ENCODE assay signal across 9 cellular contexts in genomic region chr15:76056931-76057330, GRCh38. TPM values are rescaled to one million over a fixed set of nuclear protein-coding genes. Genes with fewer than 3 reads are reported as not detected.
A peak's percentile ranks its signal among the peaks of the same experiment; 100 is the strongest.
DNase-seq lines count a peak whose midpoint lies in the region; ATAC-seq, FAIRE-seq and TF ChIP-seq lines count a peak whose summit lies in the region.
"Had no signal": no experiment of that assay in that cellular context is flagged by ENCODE, and none has a peak within 500 bp of the region (broad histone marks: within the 10 kb centered on the region; RNA-seq: fewer than 3 reads in every experiment).

No MANE protein-coding gene starts in this region.

- H3K9ac ChIP-seq in MM.1S (ENCODE audit: low read length), result no peak overlapping the region
- peak overlapping the region; percentile 48 for H3K9ac ChIP-seq in keratinocyte (ENCODE audit: control insufficient read depth, extremely low read depth, insufficient read depth, low read length)
- no peak overlapping the region for H3K9ac ChIP-seq in colonic mucosa (ENCODE audit: low read depth in 2 of 2, low read length in 2 of 2)
- H3K9ac ChIP-seq: parathyroid adenoma had no signal

- ATAC-seq in GM21619 (IDR thresholded peaks at IDR 0.05; ENCODE audit: unreplicated experiment), result peak; percentile 55

- H3K4me2 ChIP-seq in MM.1S (ENCODE audit: low read depth, low read length) (peak overlapping the region; percentile 63), keratinocyte (ENCODE audit: control insufficient read depth, extremely low read depth, insufficient read depth, low read depth, low read length) (peak overlapping the region; percentile 93)

- H3K27me3 ChIP-seq in MM.1S (replicated peaks; ENCODE audit: insufficient read depth, low read length) (0 out of 2 replicates have a peak, but pooled peaks cover 12% of the 10 kb centered on the region), keratinocyte (ENCODE audit: control insufficient read depth, extremely low read depth, insufficient read depth, low read length) (peaks cover 28% of the 10 kb centered on the region), right atrium auricular region (peaks cover 0 to 4% of the 10 kb centered on the region in 2 donors), colonic mucosa (peaks cover 23% of the 10 kb centered on the region)

- intact Hi-C loops in colonic mucosa (cut with DNase I), result loop anchor here (2.0 kb wide), 1 partner anchor 88 kb away; no protein-coding TSS in a partner anchor

- H3K36me3 ChIP-seq in MM.1S (replicated peaks; ENCODE audit: insufficient read depth, low read length) (no peaks in the 10 kb centered on the region), keratinocyte (ENCODE audit: control insufficient read depth in 2 of 2, extremely low read depth in 1 of 2, insufficient read depth in 2 of 2, low read length in 2 of 2) (no peaks in the 10 kb centered on the region), right atrium auricular region (no peaks in the 10 kb centered on the region), colonic mucosa (no peaks in the 10 kb centered on the region)

- H3F3A ChIP-seq in MM.1S (ENCODE audit: insufficient read depth, low read length), result peaks cover 42% of the 10 kb centered on the region

- H3K27ac ChIP-seq in MM.1S (ENCODE audit: low read length), result peak overlapping the region; percentile 58; the same call in 1 of the 2 replicates
- peak overlapping the region; percentile 34 for H3K27ac ChIP-seq in keratinocyte (ENCODE audit: control insufficient read depth, insufficient read depth, low read length)
- no peak overlapping the region for H3K27ac ChIP-seq in right atrium auricular region
- no peak overlapping the region for H3K27ac ChIP-seq in colonic mucosa
- H3K27ac ChIP-seq: parathyroid adenoma had no signal

- DNase-seq in GM12865 (ENCODE audit: low read depth) (peak; percentile 76), MM.1S (peak; percentile 63), keratinocyte (ENCODE audit: low read depth, low spot score) (no peak), right atrium auricular region (ENCODE audit: low spot score) (no peak), HuH-7 (ENCODE audit: low spot score) (no peak), GF-D8 (lab: John Stamatoyannopoulos, UW) (no peak), colonic mucosa (no peak)

- peak overlapping the region; percentile 27; the same call in 1 of the 2 replicates for H3K4me3 ChIP-seq in GM12865 (ENCODE audit: low read depth, low read length)
- H3K4me3 ChIP-seq in MM.1S (ENCODE audit: low read length), result peak overlapping the region; percentile 38
- H3K4me3 ChIP-seq in keratinocyte (ENCODE audit: control insufficient read depth in 2 of 3, extremely low read depth in 1 of 3, insufficient read depth in 2 of 3, low read depth in 1 of 3, low read length in 3 of 3), result peak overlapping the region in 2 of 3 experiments; percentile 65 to 69
- no peak overlapping the region for H3K4me3 ChIP-seq in right atrium auricular region
- H3K4me3 ChIP-seq in colonic mucosa, result no peak overlapping the region

- peak; percentile 23 for FAIRE-seq in keratinocyte (lab: Jason Lieb, UNC)

- H4K20me1 ChIP-seq in MM.1S (ENCODE audit: insufficient read depth, low read length) (no peaks in the 10 kb centered on the region), keratinocyte (ENCODE audit: control insufficient read depth, extremely low read depth, insufficient read depth, low read length) (no peaks in the 10 kb centered on the region)

- H2AFZ ChIP-seq in MM.1S (ENCODE audit: low read length), result 0 out of 2 replicates have a peak overlapping the region, but pooled peaks have one; percentile 28
- H2AFZ ChIP-seq in keratinocyte (ENCODE audit: control insufficient read depth, low read length), result no peak overlapping the region

- no peaks in the 10 kb centered on the region for H3K79me2 ChIP-seq in MM.1S (ENCODE audit: low read length)
- H3K79me2 ChIP-seq in keratinocyte (ENCODE audit: control insufficient read depth, insufficient read depth, low read length), result no peaks in the 10 kb centered on the region
- H3K79me2 ChIP-seq: parathyroid adenoma had no signal

- H3K9me3 ChIP-seq in MM.1S (replicated peaks; ENCODE audit: insufficient read depth, low read length), result no peaks in the 10 kb centered on the region
- H3K9me3 ChIP-seq in keratinocyte (ENCODE audit: control insufficient read depth, low read depth, low read length), result no peaks in the 10 kb centered on the region
- no peaks in the 10 kb centered on the region for H3K9me3 ChIP-seq in right atrium auricular region
- no peaks in the 10 kb centered on the region for H3K9me3 ChIP-seq in colonic mucosa

- H3K4me1 ChIP-seq in MM.1S (ENCODE audit: low read length) (peaks cover 18% of the 10 kb centered on the region), keratinocyte (ENCODE audit: control insufficient read depth, extremely low read depth, insufficient read depth, low read length) (peaks cover 17% of the 10 kb centered on the region), right atrium auricular region (peaks cover 0 to 20% of the 10 kb centered on the region in 2 donors), colonic mucosa (no peaks in the 10 kb centered on the region)
- H3K4me1 ChIP-seq: parathyroid adenoma had no signal

- no peaks in the 10 kb centered on the region for H3K9me1 ChIP-seq in keratinocyte (ENCODE audit: control insufficient read depth, extremely low read depth, insufficient read depth, low read length)

- dilution Hi-C loops in keratinocyte (cut with MboI; ENCODE audit: extremely low pct_ligation_motif_present, low sequenced_read_pairs), result no loop called here

- H3K9me2 ChIP-seq in MM.1S (replicated peaks; ENCODE audit: insufficient read depth, low read length), result no peaks in the 10 kb centered on the region

- no peak for TF ChIP-seq CTCF in GM12865 (IDR thresholded peaks at IDR 0.05; ENCODE audit: insufficient read depth, low read depth, low read length, missing control alignments)
- no peak for TF ChIP-seq CTCF in MM.1S (IDR thresholded peaks at IDR 0.05; ENCODE audit: low read length)
- TF ChIP-seq CTCF in keratinocyte (optimal IDR thresholded peaks at IDR 0.05 in 1 of 3, IDR thresholded peaks at IDR 0.05 in 1 of 3, conservative IDR thresholded peaks at IDR 0.05 in 1 of 3; ENCODE audit: extremely low read depth in 1 of 3, insufficient read depth in 2 of 3, low read length in 3 of 3), result no peak
- TF ChIP-seq CTCF in right atrium auricular region (IDR thresholded peaks at IDR 0.05), result no peak
- TF ChIP-seq CTCF in colonic mucosa (IDR thresholded peaks at IDR 0.05), result no peak

RNA-seq across cellular contexts. Expression of gene TMEM266, which starts 2.9 kb away (rescaled TPM):
- 0.02 to 0.35 TPM (median 0.03 TPM) in 3 replicates for polyA plus RNA-seq in keratinocyte
- 0.69 TPM for polyA plus RNA-seq in keratinocyte (2011; ENCODE audit: low read depth)
- polyA plus RNA-seq in keratinocyte (2011; cell fraction: cytosol; rRNA removed), result 0.12 and 0.13 TPM in 2 replicates
- 0.09 and 0.24 TPM in 2 replicates for polyA plus RNA-seq in keratinocyte (2011; cell fraction: nucleus; rRNA removed)
- 0.24 and 0.66 TPM in 2 replicates for polyA plus RNA-seq in keratinocyte (2012; ENCODE audit: low replicate concordance)
- polyA minus RNA-seq in keratinocyte, result 0.13 TPM in 1 of 3 replicates, not detected in the others
- polyA minus RNA-seq in keratinocyte (2011; cell fraction: cytosol; rRNA and poly(A)+ RNA removed), result not detected
- polyA minus RNA-seq in keratinocyte (2011; cell fraction: nucleus; rRNA and poly(A)+ RNA removed), result not detected in 2 replicates
- under 1 TPM in 1 of 2 donors, not detected in 1; 0.20 TPM for total RNA-seq in right atrium auricular region
- total RNA-seq in colonic mucosa, result not detected

RNA-seq across cellular contexts. Expression of gene NRG4, which starts 44.7 kb away (rescaled TPM):
- polyA plus RNA-seq in keratinocyte, result 0.26 to 1.7 TPM (median 0.96 TPM) in 3 replicates
- polyA plus RNA-seq in keratinocyte (2011; ENCODE audit: low read depth), result not detected
- 0.56 and 0.74 TPM in 2 replicates for polyA plus RNA-seq in keratinocyte (2011; cell fraction: cytosol; rRNA removed)
- 0.68 and 0.73 TPM in 2 replicates for polyA plus RNA-seq in keratinocyte (2011; cell fraction: nucleus; rRNA removed)
- 0.42 and 1.0 TPM in 2 replicates for polyA plus RNA-seq in keratinocyte (2012; ENCODE audit: low replicate concordance)
- 0.10 to 1.6 TPM (median 0.46 TPM) in 3 replicates for polyA minus RNA-seq in keratinocyte
- polyA minus RNA-seq in keratinocyte (2011; cell fraction: cytosol; rRNA and poly(A)+ RNA removed), result not detected
- 0.54 TPM in 1 of 2 replicates, not detected in the other for polyA minus RNA-seq in keratinocyte (2011; cell fraction: nucleus; rRNA and poly(A)+ RNA removed)
- total RNA-seq in right atrium auricular region (1 to 10 TPM in 1 of 2 donors, under 1 TPM in 1; 0.63 to 1.1 TPM), colonic mucosa (1 to 10 TPM; 1.1 to 3.7 TPM)

Comparison
In these comparisons a context has a peak if more than half of its experiments do, and no peak if none do; other contexts are left out.
1. DNase-seq: peak in GM12865 (single experiment) and MM.1S (single experiment); none in keratinocyte (single experiment), right atrium auricular region (single experiment), HuH-7 (single experiment), GF-D8 (single experiment) and colonic mucosa (single experiment).
2. H3K4me3 ChIP-seq: peak in GM12865 (single experiment), MM.1S (single experiment) and keratinocyte (2 of 3); none in right atrium auricular region (0 of 2) and colonic mucosa (single experiment).
3. H3K27ac ChIP-seq: peak in MM.1S (single experiment) and keratinocyte (single experiment); none in right atrium auricular region (0 of 2) and colonic mucosa (single experiment).